ENCODE assay signal across 18 cellular contexts in genomic region chr2:98800330-98801064, GRCh38.
DNase-seq lines count a peak whose midpoint lies in the region; ATAC-seq, FAIRE-seq and TF ChIP-seq lines count a peak whose summit lies in the region.
"Had no signal": no experiment of that assay in that cellular context is flagged by ENCODE, and none has a peak within 500 bp of the region (broad histone marks: within the 10 kb centered on the region; RNA-seq: fewer than 3 reads in every experiment).

No MANE protein-coding gene starts in this region.

- H3K9ac ChIP-seq in endothelial cell of umbilical vein (replicated peaks; ENCODE audit: extremely low read depth, insufficient read depth, low read length): no peak overlapping the region

- no peak for TF ChIP-seq CTCF in endothelial cell of umbilical vein (IDR thresholded peaks at IDR 0.05; ENCODE audit: extremely low read depth in 1 of 2, insufficient read depth in 1 of 2, low read depth in 1 of 2, low read length in 2 of 2)
- TF ChIP-seq CTCF in pancreas (IDR thresholded peaks at IDR 0.05): no peak
- TF ChIP-seq CTCF in GM13976 (IDR thresholded peaks at IDR 0.05; ENCODE audit: borderline replicate concordance, control extremely low read depth, extremely low read depth, insufficient read depth, missing control alignments): no peak

- FAIRE-seq in endothelial cell of umbilical vein (lab: Jason Lieb, UNC): no peak
- no peak for FAIRE-seq in pancreas (lab: Jason Lieb, UNC)
- FAIRE-seq: GM12892 had no signal

- H3K9me3 ChIP-seq in CD4-positive, CD25-positive, alpha-beta regulatory T cell (ENCODE audit: control insufficient read depth in 2 of 2, low read length in 2 of 2): no peaks in the 10 kb centered on the region
- H3K9me3 ChIP-seq in endothelial cell of umbilical vein (replicated peaks; ENCODE audit: control insufficient read depth, insufficient read depth, low read length): no peaks in the 10 kb centered on the region
- H3K9me3 ChIP-seq in pancreas: no peaks in the 10 kb centered on the region

- no peaks in the 10 kb centered on the region for H3K27me3 ChIP-seq in CD4-positive, CD25-positive, alpha-beta regulatory T cell (ENCODE audit: control insufficient read depth, insufficient read depth, low read length)
- no peaks in the 10 kb centered on the region for H3K27me3 ChIP-seq in endothelial cell of umbilical vein (ENCODE audit: control insufficient read depth in 2 of 2, insufficient read depth in 2 of 2, low read length in 2 of 2)
- H3K27me3 ChIP-seq in pancreas: no peaks in the 10 kb centered on the region

- WGBS in pancreas, 2 donors: 43 to 49% methylated on average over 8 of the region's 8 CpGs

- H3K4me3 ChIP-seq in CD4-positive, CD25-positive, alpha-beta regulatory T cell (ENCODE audit: low read depth, low read length): no peak overlapping the region
- no peak overlapping the region for H3K4me3 ChIP-seq in endothelial cell of umbilical vein (replicated peaks in 1 of 3; ENCODE audit: insufficient read depth in 1 of 3, low read depth in 1 of 3, low read length in 3 of 3)
- H3K4me3 ChIP-seq in pancreas: no peak overlapping the region

- peaks cover 17% of the 10 kb centered on the region for H3K27me3 Mint-ChIP-seq in CD4-positive, CD25-positive, alpha-beta regulatory T cell
- H3K27me3 Mint-ChIP-seq: activated CD4-positive, alpha-beta T cell treated with anti-CD3 and anti-CD28 coated beads for 36 hours; CD4-positive, alpha-beta memory T cell had no signal

- H3K4me1 ChIP-seq in CD4-positive, CD25-positive, alpha-beta regulatory T cell (ENCODE audit: control insufficient read depth, insufficient read depth, low read length, poor library complexity, severe bottlenecking): no peaks in the 10 kb centered on the region
- peaks cover 34% of the 10 kb centered on the region for H3K4me1 ChIP-seq in endothelial cell of umbilical vein (ENCODE audit: control insufficient read depth, extremely low read depth, insufficient read depth, low read length)
- H3K4me1 ChIP-seq in pancreas: peaks cover 25 to 34% (median 32%) of the 10 kb centered on the region in 3 donors

- no peaks in the 10 kb centered on the region for H3K79me2 ChIP-seq in endothelial cell of umbilical vein (ENCODE audit: control insufficient read depth, insufficient read depth, low read length)

- no peak overlapping the region for H3K4me2 ChIP-seq in endothelial cell of umbilical vein (ENCODE audit: insufficient read depth, low read length)

- H3K4me1 Mint-ChIP-seq in CD4-positive, CD25-positive, alpha-beta regulatory T cell: peaks cover 0 to 2% (median 0%) of the 10 kb centered on the region in 4 donors
- H3K4me1 Mint-ChIP-seq: activated naive CD4-positive, alpha-beta T cell treated with anti-CD3 and anti-CD28 coated beads, Interleukin-2, amount 10 ng/mL, durations not matched to agents 7 days and 5 days had no signal

- no peak for ATAC-seq in CD4-positive, CD25-positive, alpha-beta regulatory T cell (ENCODE audit: low read depth in 2 of 2)
- ATAC-seq in pancreas (peak; percentile 41 to 70 (median 50)), HG02610 (IDR thresholded peaks at IDR 0.05; ENCODE audit: unreplicated experiment) (no peak)
- ATAC-seq: activated CD4-positive, alpha-beta T cell treated with anti-CD3 and anti-CD28 coated beads for 36 hours had no signal

- no peak for DNase-seq in CD4-positive, CD25-positive, alpha-beta regulatory T cell
- peak; percentile 71 for DNase-seq in NCI-H2029 treated with DMSO at 0.1 percent for 48 hours (lab: John Stamatoyannopoulos, UW)
- peak; percentile 68 for DNase-seq in endothelial cell of umbilical vein (ENCODE audit: low read depth, low spot score)
- peak in 4 of 6 donors; percentile 39 to 58 (median 50) for DNase-seq in pancreas
- no peak for DNase-seq in GM13976 (ENCODE audit: low spot score)
- no peak for DNase-seq in NCI-H2227 treated with DMSO at 0.1 percent for 48 hours (lab: John Stamatoyannopoulos, UW)
- DNase-seq: activated CD4-positive, alpha-beta T cell treated with anti-CD3 and anti-CD28 coated beads for 36 hours; activated naive CD4-positive, alpha-beta T cell treated with anti-CD3 and anti-CD28 coated beads, Interleukin-2, amount 10 ng/mL, durations not matched to agents 7 days and 5 days; activated T-cell treated with anti-CD3 and anti-CD28 coated beads, Interleukin-2, amount 50 U/mL, for 48 hours; aorta; CD4-positive, alpha-beta memory T cell; GOT3; NCI-H2081; NCI-H748 treated with DMSO at 0.1 percent for 48 hours; Right ventricle myocardium superior; stimulated activated CD4-positive, alpha-beta T cell treated with anti-CD3 and anti-CD28 coated beads, Interleukin-12 subunit alpha, Interleukin-12 subunit beta, amount 100 ng/mL, for 4 hours had no signal

- TF ChIP-seq POLR2A in endothelial cell of umbilical vein (IDR thresholded peaks at IDR 0.05; ENCODE audit: low read depth, low read length): no peak

- intact Hi-C loops in endothelial cell of umbilical vein (cut with micrococcal nuclease) (no loop called here), pancreas (cut with DNase I) (no loop called here)

- H3K36me3 ChIP-seq in CD4-positive, CD25-positive, alpha-beta regulatory T cell (ENCODE audit: control insufficient read depth, insufficient read depth, low read length): no peaks in the 10 kb centered on the region
- no peaks in the 10 kb centered on the region for H3K36me3 ChIP-seq in endothelial cell of umbilical vein (ENCODE audit: control insufficient read depth in 2 of 2, extremely low read depth in 1 of 2, insufficient read depth in 2 of 2, low read length in 2 of 2)
- H3K36me3 ChIP-seq in pancreas: peaks cover 0 to 5% (median 0%) of the 10 kb centered on the region in 3 donors

- in situ Hi-C loops in GM13976 (cut with MboI; ENCODE audit: low sequenced_read_pairs, unreplicated experiment): no loop called here

- BruUV-seq in endothelial cell of umbilical vein (replicated peaks; lab: Mats Ljungman, UMichigan): no TSS peak

- no peak overlapping the region for H2AFZ ChIP-seq in endothelial cell of umbilical vein (ENCODE audit: low read depth, low read length)

- H3K9me3 Mint-ChIP-seq in CD4-positive, CD25-positive, alpha-beta regulatory T cell: no peaks in the 10 kb centered on the region
- H3K9me3 Mint-ChIP-seq: activated naive CD4-positive, alpha-beta T cell treated with anti-CD3 and anti-CD28 coated beads, Interleukin-2, amount 10 ng/mL, durations not matched to agents 7 days and 5 days; CD4-positive, alpha-beta memory T cell had no signal

- no peak overlapping the region for H3K4me3 Mint-ChIP-seq in CD4-positive, CD25-positive, alpha-beta regulatory T cell
- H3K4me3 Mint-ChIP-seq: activated CD4-positive, alpha-beta T cell treated with anti-CD3 and anti-CD28 coated beads for 36 hours; activated naive CD4-positive, alpha-beta T cell treated with anti-CD3 and anti-CD28 coated beads, Interleukin-2, amount 10 ng/mL, durations not matched to agents 7 days and 5 days; CD4-positive, alpha-beta memory T cell had no signal

- H3K9me1 ChIP-seq in endothelial cell of umbilical vein (replicated peaks; ENCODE audit: control insufficient read depth, extremely low read depth, insufficient read depth, low read length): no peaks in the 10 kb centered on the region

- no peak overlapping the region for H3K27ac ChIP-seq in CD4-positive, CD25-positive, alpha-beta regulatory T cell (ENCODE audit: insufficient read depth, low read length, poor library complexity, severe bottlenecking)
- no peak overlapping the region for H3K27ac ChIP-seq in endothelial cell of umbilical vein (ENCODE audit: insufficient read depth, low read depth, low read length)
- peak overlapping the region in 3 of 4 donors; percentile 22 to 54 (median 24) for H3K27ac ChIP-seq in pancreas

- H4K20me1 ChIP-seq in endothelial cell of umbilical vein (replicated peaks; ENCODE audit: control insufficient read depth, extremely low read depth, insufficient read depth, low read length): no peaks in the 10 kb centered on the region

- POLR2A ChIA-PET in endothelial cell of umbilical vein (lab: Charles Lee): no interaction called here

- H3K27ac Mint-ChIP-seq in CD4-positive, CD25-positive, alpha-beta regulatory T cell: peak overlapping the region in 2 of 3 donors; percentile 55 to 63
- H3K27ac Mint-ChIP-seq: activated CD4-positive, alpha-beta T cell treated with anti-CD3 and anti-CD28 coated beads for 36 hours; activated naive CD4-positive, alpha-beta T cell treated with anti-CD3 and anti-CD28 coated beads, Interleukin-2, amount 10 ng/mL, durations not matched to agents 7 days and 5 days had no signal

- dilution Hi-C loops in endothelial cell of umbilical vein (cut with MboI; ENCODE audit: extremely low pct_ligation_motif_present, low sequenced_read_pairs): no loop called here

- CTCF ChIA-PET in endothelial cell of umbilical vein (lab: Charles Lee): interaction anchor here (0.8 to 1.2 kb wide), 3 partner anchors 9 to 151 kb away, joined by 3 to 4 read pairs (median 3); no protein-coding TSS in a partner anchor

- no peaks in the 10 kb centered on the region for H3K36me3 Mint-ChIP-seq in CD4-positive, CD25-positive, alpha-beta regulatory T cell
- H3K36me3 Mint-ChIP-seq: activated naive CD4-positive, alpha-beta T cell treated with anti-CD3 and anti-CD28 coated beads, Interleukin-2, amount 10 ng/mL, durations not matched to agents 7 days and 5 days; CD4-positive, alpha-beta memory T cell had no signal

TF ChIP-seq in endothelial cell of umbilical vein, 7 proteins besides CTCF, POLR2A, EP300 and RAD21:
- TF ChIP-seq FOS (IDR thresholded peaks at IDR 0.05; ENCODE audit: borderline replicate concordance, insufficient read depth, low read length) (no peak), MYC (IDR thresholded peaks at IDR 0.05; ENCODE audit: low read depth, low read length) (no peak), GATA2 (IDR thresholded peaks at IDR 0.05; ENCODE audit: insufficient read depth, insufficient read length, low read depth, low read length) (no peak), JUN (IDR thresholded peaks at IDR 0.05; ENCODE audit: borderline replicate concordance, insufficient read depth, insufficient read length, low read depth) (no peak), POLR2AphosphoS5 (IDR thresholded peaks at IDR 0.05; ENCODE audit: insufficient read depth, low read depth, low read length) (no peak), EZH2 (IDR thresholded peaks at IDR 0.05; ENCODE audit: borderline replicate concordance, low read depth, low read length, severe bottlenecking) (no peak)
- TF ChIP-seq, protein P1, sequence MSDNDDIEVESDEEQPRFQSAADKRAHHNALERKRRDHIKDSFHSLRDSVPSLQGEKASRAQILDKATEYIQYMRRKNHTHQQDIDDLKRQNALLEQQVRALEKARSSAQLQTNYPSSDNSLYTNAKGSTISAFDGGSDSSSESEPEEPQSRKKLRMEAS (IDR thresholded peaks at IDR 0.05; ENCODE audit: insufficient read depth, insufficient read length): no peak

Comparison
In these comparisons a context has a peak if more than half of its experiments do, and no peak if none do; other contexts are left out.
1. ATAC-seq: peak in pancreas (4 of 4); none in CD4-positive, CD25-positive, alpha-beta regulatory T cell (0 of 2) and HG02610 (single experiment).
2. DNase-seq: peak in NCI-H2029 treated with DMSO at 0.1 percent for 48 hours (single experiment), endothelial cell of umbilical vein (single experiment) and pancreas (4 of 6); none in CD4-positive, CD25-positive, alpha-beta regulatory T cell (0 of 3), GM13976 (single experiment) and NCI-H2227 treated with DMSO at 0.1 percent for 48 hours (single experiment).
3. H3K27ac ChIP-seq: peak in pancreas (3 of 4); none in CD4-positive, CD25-positive, alpha-beta regulatory T cell (single experiment) and endothelial cell of umbilical vein (single experiment).